25 cellular contexts compared by ENCODE assay signal in genomic region chr1:108893141-108893530, GRCh38. TPM values are rescaled to one million over a fixed set of nuclear protein-coding genes. Genes with fewer than 3 reads are reported as not detected.
A peak's percentile ranks its signal among the peaks of the same experiment; 100 is the strongest.
DNase-seq lines count a peak whose midpoint lies in the region; ATAC-seq and TF ChIP-seq lines count a peak whose summit lies in the region.
"Had no signal": no experiment of that assay in that cellular context is flagged by ENCODE, and none has a peak within 500 bp of the region (broad histone marks: within the 10 kb centered on the region; RNA-seq: fewer than 3 reads in every experiment).

No MANE protein-coding gene starts in this region.

- TF ChIP-seq CTCF in MCF 10A (IDR thresholded peaks at IDR 0.05; ENCODE audit: unreplicated experiment) (no peak), mammary epithelial cell (conservative IDR thresholded peaks at IDR 0.05 in 1 of 2, IDR thresholded peaks at IDR 0.05 in 1 of 2; ENCODE audit: extremely low read depth in 1 of 2, insufficient read depth in 1 of 2, low read depth in 1 of 2, low read length in 2 of 2) (no peak), epithelial cell of proximal tubule (conservative IDR thresholded peaks at IDR 0.05; ENCODE audit: low read depth, low read length) (no peak), tibial nerve (IDR thresholded peaks at IDR 0.05) (no peak)

- H3K4me3 ChIP-seq in mammary epithelial cell (replicated peaks in 1 of 3; ENCODE audit: insufficient read depth in 1 of 3, low read depth in 2 of 3, low read length in 3 of 3) (no peak overlapping the region), epithelial cell of proximal tubule (ENCODE audit: low read depth, low read length) (peak overlapping the region; percentile 23), skeletal muscle satellite cell (ENCODE audit: low read length) (peak overlapping the region; percentile 31), tibial nerve (no peak overlapping the region)
- H3K4me3 ChIP-seq: skin epidermis, thoracic aorta had no signal

- H3K27ac ChIP-seq in mammary epithelial cell (ENCODE audit: insufficient read depth, low read depth, low read length), result no peak overlapping the region
- H3K27ac ChIP-seq in tibial nerve, result no peak overlapping the region
- H3K27ac ChIP-seq: skin epidermis, thoracic aorta had no signal

- no peak overlapping the region for H3K4me3 Mint-ChIP-seq in MCF 10A (ENCODE audit: unreplicated experiment)
- H3K4me3 Mint-ChIP-seq: activated CD8-positive, alpha-beta T cell treated with anti-CD3 and anti-CD28 coated beads, Interleukin-2, amount 10 ng/mL, durations not matched to agents 7 days and 5 days; activated naive CD4-positive, alpha-beta T cell treated with anti-CD3 and anti-CD28 coated beads for 36 hours; activated T-cell treated with anti-CD3 and anti-CD28 coated beads, Interleukin-2, amount 50 U/mL, for 4 hours; CD14-positive monocyte; natural killer cell treated with Interleukin-12 subunit alpha and Interleukin-12 subunit beta and Interleukin-15 and Interleukin-18, amount 100 ng/mL, for 72 hours; stimulated activated naive B cell treated with anti-CD40 and anti-IgM and Interleukin-4, amounts not matched to agents 10 μg/mL and 1 μg/mL and 100 μg/mL, for 72 hours had no signal

- H3K36me3 ChIP-seq in mammary epithelial cell (ENCODE audit: insufficient read depth, low read length), result peaks cover 17% of the 10 kb centered on the region
- H3K36me3 ChIP-seq in skeletal muscle satellite cell (ENCODE audit: insufficient read depth, low read length), result no peaks in the 10 kb centered on the region
- H3K36me3 ChIP-seq in tibial nerve, result no peaks in the 10 kb centered on the region
- H3K36me3 ChIP-seq: thoracic aorta had no signal

- no peaks in the 10 kb centered on the region for H3K27me3 Mint-ChIP-seq in MCF 10A (ENCODE audit: insufficient read depth, unreplicated experiment)
- H3K27me3 Mint-ChIP-seq: stimulated activated naive B cell treated with anti-CD40 and anti-IgM and Interleukin-4, amounts not matched to agents 10 μg/mL and 1 μg/mL and 100 μg/mL, for 72 hours had no signal

- no peaks in the 10 kb centered on the region for H4K20me1 ChIP-seq in mammary epithelial cell (ENCODE audit: insufficient read depth, low read length)

- no peak for TF ChIP-seq POLR2A in tibial nerve (IDR thresholded peaks at IDR 0.05)

- H3K4me1 Mint-ChIP-seq in MCF 10A (ENCODE audit: insufficient read depth, unreplicated experiment), result peaks cover 57% of the 10 kb centered on the region
- H3K4me1 Mint-ChIP-seq: stimulated activated naive B cell treated with anti-CD40 and anti-IgM and Interleukin-4, amounts not matched to agents 10 μg/mL and 1 μg/mL and 100 μg/mL, for 72 hours had no signal

- peak overlapping the region; percentile 66 for H3K27ac Mint-ChIP-seq in MCF 10A (ENCODE audit: low read depth, unreplicated experiment)
- H3K27ac Mint-ChIP-seq: activated CD8-positive, alpha-beta T cell treated with anti-CD3 and anti-CD28 coated beads, Interleukin-2, amount 10 ng/mL, durations not matched to agents 7 days and 5 days; activated naive CD4-positive, alpha-beta T cell treated with anti-CD3 and anti-CD28 coated beads for 36 hours; CD14-positive monocyte; natural killer cell treated with Interleukin-12 subunit alpha and Interleukin-12 subunit beta and Interleukin-15 and Interleukin-18, amount 100 ng/mL, for 72 hours; stimulated activated naive B cell treated with anti-CD40 and anti-IgM and Interleukin-4, amounts not matched to agents 10 μg/mL and 1 μg/mL and 100 μg/mL, for 72 hours had no signal

- no peaks in the 10 kb centered on the region for H3K27me3 ChIP-seq in mammary epithelial cell (ENCODE audit: insufficient read depth, low read length)
- H3K27me3 ChIP-seq in skeletal muscle satellite cell (ENCODE audit: control insufficient read depth, insufficient read depth, low read length), result no peaks in the 10 kb centered on the region
- no peaks in the 10 kb centered on the region for H3K27me3 ChIP-seq in tibial nerve

- BruUV-seq in MCF 10A (replicated peaks; lab: Mats Ljungman, UMichigan), result no TSS peak
- no TSS peak for BruUV-seq in mammary epithelial cell (replicated peaks; lab: Mats Ljungman, UMichigan)

- H3K36me3 Mint-ChIP-seq in MCF 10A (ENCODE audit: insufficient read depth, unreplicated experiment), result peaks cover 30% of the 10 kb centered on the region
- H3K36me3 Mint-ChIP-seq: natural killer cell treated with Interleukin-12 subunit alpha and Interleukin-12 subunit beta and Interleukin-15 and Interleukin-18, amount 100 ng/mL, for 72 hours; stimulated activated naive B cell treated with anti-CD40 and anti-IgM and Interleukin-4, amounts not matched to agents 10 μg/mL and 1 μg/mL and 100 μg/mL, for 72 hours had no signal

- no peak for ATAC-seq in HG02938 (IDR thresholded peaks at IDR 0.05; ENCODE audit: unreplicated experiment)
- ATAC-seq: activated CD8-positive, alpha-beta T cell treated with anti-CD3 and anti-CD28 coated beads, Interleukin-2, amount 10 ng/mL, durations not matched to agents 7 days and 5 days; activated T-cell treated with anti-CD3 and anti-CD28 coated beads, Interleukin-2, amount 50 U/mL, for 4 hours; HCT116; left cardiac atrium; natural killer cell treated with Interleukin-12 subunit alpha and Interleukin-12 subunit beta and Interleukin-15 and Interleukin-18, amount 100 ng/mL, for 72 hours; stimulated activated naive B cell treated with anti-CD40 and anti-IgM and Interleukin-4, amounts not matched to agents 10 μg/mL and 1 μg/mL and 100 μg/mL, for 72 hours had no signal

- peaks cover 29% of the 10 kb centered on the region for H3K4me1 ChIP-seq in mammary epithelial cell (ENCODE audit: insufficient read depth, low read length)
- peaks cover 26% of the 10 kb centered on the region for H3K4me1 ChIP-seq in skeletal muscle satellite cell (ENCODE audit: control insufficient read depth, insufficient read depth, low read length)
- peaks cover 0 to 36% (median 0%) of the 10 kb centered on the region in 4 donors for H3K4me1 ChIP-seq in tibial nerve

- POLR2A ChIA-PET in MCF 10A (lab: Yijun Ruan, JAX), result interaction anchor here (0.7 to 7.9 kb wide), 4 partner anchors 8 to 64 kb away, joined by 4 to 185 read pairs (median 12); no protein-coding TSS in a partner anchor

- H3K9me3 Mint-ChIP-seq in MCF 10A (ENCODE audit: unreplicated experiment), result no peaks in the 10 kb centered on the region
- H3K9me3 Mint-ChIP-seq: activated naive CD4-positive, alpha-beta T cell treated with anti-CD3 and anti-CD28 coated beads for 36 hours; activated T-cell treated with anti-CD3 and anti-CD28 coated beads, Interleukin-2, amount 50 U/mL, for 4 hours; natural killer cell treated with Interleukin-12 subunit alpha and Interleukin-12 subunit beta and Interleukin-15 and Interleukin-18, amount 100 ng/mL, for 72 hours; stimulated activated naive B cell treated with anti-CD40 and anti-IgM and Interleukin-4, amounts not matched to agents 10 μg/mL and 1 μg/mL and 100 μg/mL, for 72 hours had no signal

- no peaks in the 10 kb centered on the region for H3K9me3 ChIP-seq in mammary epithelial cell (replicated peaks; ENCODE audit: insufficient read depth, low read length)
- no peaks in the 10 kb centered on the region for H3K9me3 ChIP-seq in skeletal muscle satellite cell (replicated peaks; ENCODE audit: low read length)
- no peaks in the 10 kb centered on the region for H3K9me3 ChIP-seq in tibial nerve
- H3K9me3 ChIP-seq: thoracic aorta had no signal

- dilution Hi-C loops in mammary epithelial cell (cut with HindIII; ENCODE audit: low sequenced_read_pairs), result no loop called here

- intact Hi-C loops in MCF 10A (cut with micrococcal nuclease), result loop anchor here (2.0 kb wide), 1 partner anchor 14 kb away; no protein-coding TSS in a partner anchor
- intact Hi-C loops in mammary epithelial cell (cut with micrococcal nuclease), result no loop called here

- H2AFZ ChIP-seq in mammary epithelial cell (ENCODE audit: low read depth, low read length), result no peak overlapping the region

- CTCF ChIA-PET in MCF 10A (lab: Yijun Ruan, JAX) (interaction anchor here (0.9 to 9.2 kb wide), 3 partner anchors 10 to 66 kb away, joined by 3 to 255 read pairs (median 3); no protein-coding TSS in a partner anchor), mammary epithelial cell (lab: Charles Lee; ENCODE audit: low non-redundant PET) (no interaction called here)

- DNase-seq in MCF 10A (ENCODE audit: unreplicated experiment), result no peak
- no peak for DNase-seq in mammary epithelial cell
- peak; percentile 42 for DNase-seq in RPMI7951 (ENCODE audit: low read depth)
- DNase-seq in epithelial cell of proximal tubule (ENCODE audit: low read depth), result no peak
- no peak for DNase-seq in A172 (ENCODE audit: low spot score)
- no peak for DNase-seq in tibial nerve (ENCODE audit: low spot score in 2 of 2)
- DNase-seq: activated CD8-positive, alpha-beta T cell treated with anti-CD3 and anti-CD28 coated beads, Interleukin-2, amount 10 ng/mL, durations not matched to agents 7 days and 5 days; activated naive CD4-positive, alpha-beta T cell treated with anti-CD3 and anti-CD28 coated beads for 36 hours; activated T-cell treated with anti-CD3 and anti-CD28 coated beads, Interleukin-2, amount 50 U/mL, for 4 hours; amygdala; central memory CD4-positive, alpha-beta T cell; left cardiac atrium; NCI-H1417 treated with DMSO at 0.1 percent for 48 hours; NCI-H2171; stimulated activated CD4-positive, alpha-beta T cell treated with anti-CD3 and anti-CD28 coated beads, Interleukin-2, amount 100 ng/mL, for 24 hours; stimulated activated naive B cell treated with anti-CD40 and anti-IgM and Interleukin-4, amounts not matched to agents 10 μg/mL and 1 μg/mL and 100 μg/mL, for 72 hours; T-helper 2 cell had no signal

- no peak overlapping the region for H3K9ac ChIP-seq in mammary epithelial cell (ENCODE audit: insufficient read depth, low read length)
- peak overlapping the region; percentile 46 for H3K9ac ChIP-seq in skeletal muscle satellite cell (ENCODE audit: low read depth, low read length)

- WGBS in mammary epithelial cell (ENCODE audit: low coverage, missing lambda C conversion rate), result 99% methylated on average over 4 of the region's 4 CpGs
- 91 to 92% methylated on average over 4 of the region's 4 CpGs for WGBS in tibial nerve, 2 donors

- in situ Hi-C loops in mammary epithelial cell (cut with MboI; ENCODE audit: low sequenced_read_pairs in 2 of 2), result loop anchor here in 1 of 2 donors (5.0 kb wide), 1 partner anchor 66 kb away; no protein-coding TSS in a partner anchor

- H3K4me2 ChIP-seq in mammary epithelial cell (ENCODE audit: insufficient read depth, low read depth, low read length), result no peak overlapping the region
- peak overlapping the region; percentile 72 for H3K4me2 ChIP-seq in skeletal muscle satellite cell (ENCODE audit: low read length)

- no peak for TF ChIP-seq EP300 in tibial nerve (IDR thresholded peaks at IDR 0.05)

- H3K79me2 ChIP-seq in mammary epithelial cell (ENCODE audit: insufficient read depth, low read length), result peaks cover 68% of the 10 kb centered on the region

RNA-seq across cellular contexts. Expression of gene GPSM2, which starts 16.4 kb away (rescaled TPM):
- 61.2 and 88.7 TPM in 2 replicates for total RNA-seq in MCF 10A (2022)
- total RNA-seq in mammary epithelial cell, result 10 to 100 TPM; 56.7 to 59.4 TPM
- 37.8 TPM for polyA plus RNA-seq in mammary epithelial cell
- polyA minus RNA-seq in mammary epithelial cell, result 103 TPM
- total RNA-seq in RPMI7951 (2014; rRNA removed; shearing (Covaris generic)), result 126 and 151 TPM in 2 replicates
- 35.2 and 49.9 TPM in 2 replicates for total RNA-seq in epithelial cell of proximal tubule
- total RNA-seq in skeletal muscle satellite cell (2012; rRNA removed), result 27.6 and 30.4 TPM in 2 replicates
- total RNA-seq in A172 (2014; rRNA removed; shearing (Covaris generic)), result 33.4 and 38.6 TPM in 2 replicates
- 10 to 100 TPM; 31.2 to 72.2 (median 45.7) TPM for total RNA-seq in tibial nerve

RNA-seq across cellular contexts. Expression of gene AKNAD1, which starts 36.2 kb away (rescaled TPM):
- total RNA-seq in MCF 10A (2022), result 6.1 and 7.2 TPM in 2 replicates
- total RNA-seq in mammary epithelial cell, result 1 to 10 TPM in 1 of 2 donors, under 1 TPM in 1; 0.67 to 2.6 TPM
- 0.69 TPM for polyA plus RNA-seq in mammary epithelial cell
- not detected for polyA minus RNA-seq in mammary epithelial cell
- 4.0 and 4.7 TPM in 2 replicates for total RNA-seq in RPMI7951 (2014; rRNA removed; shearing (Covaris generic))
- total RNA-seq in epithelial cell of proximal tubule, result not detected in 2 replicates
- not detected in 2 replicates for total RNA-seq in skeletal muscle satellite cell (2012; rRNA removed)
- 2.1 TPM in 1 of 2 replicates, not detected in the other for total RNA-seq in A172 (2014; rRNA removed; shearing (Covaris generic))
- 1 to 10 TPM in 2 of 4 donors, under 1 TPM in 1, not detected in 1; 0.44 to 5.5 (median 4.6) TPM for total RNA-seq in tibial nerve
- total RNA-seq: activated CD8-positive, alpha-beta T cell treated with anti-CD3 and anti-CD28 coated beads, Interleukin-2, amount 10 ng/mL, durations not matched to agents 7 days and 5 days; activated naive CD4-positive, alpha-beta T cell treated with anti-CD3 and anti-CD28 coated beads for 36 hours; activated T-cell treated with anti-CD3 and anti-CD28 coated beads, Interleukin-2, amount 50 U/mL, for 4 hours; left cardiac atrium; mesenteric fat pad; natural killer cell treated with Interleukin-12 subunit alpha and Interleukin-12 subunit beta and Interleukin-15 and Interleukin-18, amount 100 ng/mL, for 72 hours; thoracic aorta had no signal
- polyA plus RNA-seq: CD14-positive monocyte had no signal

Comparison
In these comparisons a context has a peak if more than half of its experiments do, and no peak if none do; other contexts are left out.
1. H3K4me3 ChIP-seq: peak in epithelial cell of proximal tubule (single experiment) and skeletal muscle satellite cell (single experiment); none in mammary epithelial cell (0 of 3) and tibial nerve (0 of 4).